Comparison of ENCODE assay signal across 8 cellular contexts in the genomic region with DNA sequence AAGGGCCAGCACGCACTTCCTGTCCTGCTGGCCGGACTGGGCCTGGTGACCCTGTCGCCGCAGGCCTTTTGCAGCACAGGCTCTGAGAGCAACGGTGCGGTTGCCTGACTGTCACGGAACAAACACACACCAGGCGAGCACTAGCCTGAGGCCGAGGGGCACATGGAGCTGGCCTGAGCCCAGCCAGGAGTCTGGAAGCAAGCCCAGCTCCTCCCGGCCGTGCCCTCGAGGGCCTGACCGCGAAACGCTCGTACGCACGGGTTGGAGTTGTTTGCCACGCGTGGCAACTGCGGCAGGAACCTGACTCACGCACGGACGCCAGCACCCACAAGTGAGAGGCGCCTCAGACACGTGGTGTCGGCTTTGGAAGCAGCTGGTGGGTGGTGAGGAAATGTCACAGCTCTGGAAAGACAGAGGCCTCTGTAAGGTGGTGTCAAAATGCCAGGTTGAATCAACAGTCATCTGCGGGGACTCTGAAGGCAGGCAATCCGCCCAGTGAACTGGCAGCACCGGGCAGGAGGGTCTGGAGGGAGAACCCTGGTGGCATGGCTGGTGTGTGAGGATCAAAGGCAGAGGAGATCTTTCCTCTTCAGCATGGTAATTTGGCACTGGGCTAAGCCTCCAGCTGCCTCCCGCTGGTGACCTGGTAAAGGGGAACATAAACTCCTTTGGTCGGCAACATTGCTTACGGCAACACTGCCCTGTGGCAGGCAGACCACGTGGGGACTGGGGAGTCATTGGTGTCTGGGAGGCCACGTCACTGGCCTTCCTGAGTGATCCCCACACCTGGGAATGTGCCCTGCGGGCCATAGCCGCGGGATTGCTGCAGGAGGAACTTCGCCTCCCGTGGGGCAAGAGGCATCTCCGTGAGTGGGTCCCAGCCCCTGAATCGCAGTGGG. TPM values are rescaled to one million over a fixed set of nuclear protein-coding genes. Genes with fewer than 3 reads are reported as not detected.
DNase-seq lines count a peak whose midpoint lies in the region; ATAC-seq, FAIRE-seq and TF ChIP-seq lines count a peak whose summit lies in the region.

No MANE protein-coding gene starts in this region.

- ATAC-seq in left cardiac atrium (no peak), GM21367 (IDR thresholded peaks at IDR 0.05; ENCODE audit: unreplicated experiment) (no peak), GM23338 (no peak)

- H3K79me2 ChIP-seq in GM23338 (replicated peaks; ENCODE audit: insufficient read depth), result no peaks in the 10 kb centered on the region

- H3K36me3 Mint-ChIP-seq in nephron progenitor cell (ENCODE audit: low read depth), result no peaks in the 10 kb centered on the region
- no peaks in the 10 kb centered on the region for H3K36me3 Mint-ChIP-seq in GM23338 (ENCODE audit: low read depth)

- H3K9me3 Mint-ChIP-seq in nephron progenitor cell, result peaks cover 11% of the 10 kb centered on the region
- no peaks in the 10 kb centered on the region for H3K9me3 Mint-ChIP-seq in GM23338

- TF ChIP-seq CTCF in kidney (IDR thresholded peaks at IDR 0.05; ENCODE audit: borderline replicate concordance, extremely low read depth, insufficient read depth) (no peak), nephron progenitor cell (IDR thresholded peaks at IDR 0.05) (no peak), GM23338 (conservative IDR thresholded peaks at IDR 0.05; ENCODE audit: low read depth in 2 of 2) (no peak)

- H3K4me1 Mint-ChIP-seq in nephron progenitor cell (peaks cover 5% of the 10 kb centered on the region), GM23338 (no peaks in the 10 kb centered on the region)

- H3K9me3 ChIP-seq in kidney (ENCODE audit: control insufficient read depth in 1 of 2, low read length in 2 of 2), result no peaks in the 10 kb centered on the region

- no peaks in the 10 kb centered on the region for H3K9me2 ChIP-seq in GM23338 (ENCODE audit: insufficient read depth)

- intact Hi-C loops in cardiac septum (cut with DNase I) (no loop called here), left cardiac atrium (cut with DNase I) (no loop called here), kidney (cut with DNase I) (no loop called here)

- H3K27me3 Mint-ChIP-seq in nephron progenitor cell (ENCODE audit: low read depth, poor library complexity) (peaks cover 76% of the 10 kb centered on the region), GM23338 (ENCODE audit: insufficient read depth, low read depth, poor library complexity) (peaks cover 16% of the 10 kb centered on the region)

- peak; percentile 56 for DNase-seq in cardiac septum (ENCODE audit: low spot score)
- no peak for DNase-seq in left cardiac atrium
- DNase-seq in activated CD4-positive, alpha-beta T cell treated with anti-CD3 and anti-CD28 coated beads, Interleukin-2, amount 50 U/mL, for 48 hours, result peak; percentile 56 to 64
- DNase-seq in kidney, result peak; percentile 87
- peak; percentile 37 for DNase-seq in ureter (ENCODE audit: low spot score)
- DNase-seq in nephron progenitor cell, result no peak
- no peak for DNase-seq in GM23338 (ENCODE audit: low spot score)

- H3K27ac ChIP-seq in kidney (ENCODE audit: low read depth in 2 of 2, low read length in 2 of 2), result no peak overlapping the region
- no peak overlapping the region for H3K27ac ChIP-seq in GM23338 (ENCODE audit: low read depth)

- no peak overlapping the region for H3K9ac ChIP-seq in kidney (ENCODE audit: low read length in 2 of 2)

- no peak overlapping the region for H3K4me3 Mint-ChIP-seq in nephron progenitor cell
- no peak overlapping the region; the same call in 2 of the 3 replicates for H3K4me3 Mint-ChIP-seq in GM23338

- no peak overlapping the region for H2AFZ ChIP-seq in GM23338

- peaks cover 17% of the 10 kb centered on the region; the same call in 1 of the 2 replicates for H3K27me3 ChIP-seq in GM23338 (ENCODE audit: insufficient read depth)

- H3K36me3 ChIP-seq in kidney (ENCODE audit: control insufficient read depth in 1 of 2, insufficient read depth in 2 of 2, low read length in 2 of 2), result no peaks in the 10 kb centered on the region
- no peaks in the 10 kb centered on the region for H3K36me3 ChIP-seq in GM23338 (ENCODE audit: insufficient read depth)

- no peaks in the 10 kb centered on the region for H4K20me1 ChIP-seq in GM23338 (replicated peaks; ENCODE audit: insufficient read depth)

- H3K4me2 ChIP-seq in GM23338, result no peak overlapping the region

- H3K4me3 ChIP-seq in kidney (ENCODE audit: low read length in 2 of 2) (no peak overlapping the region), GM23338 (no peak overlapping the region)

- no peak overlapping the region for H3K27ac Mint-ChIP-seq in nephron progenitor cell
- H3K27ac Mint-ChIP-seq in GM23338, result no peak overlapping the region

- FAIRE-seq in kidney (lab: Jason Lieb, UNC), result no peak

- H3F3A ChIP-seq in GM23338 (replicated peaks; ENCODE audit: low read depth), result no peaks in the 10 kb centered on the region

- H3K4me1 ChIP-seq in kidney (ENCODE audit: control insufficient read depth in 1 of 2, insufficient read depth in 1 of 2, low read depth in 1 of 2, low read length in 2 of 2) (no peaks in the 10 kb centered on the region), GM23338 (ENCODE audit: insufficient read depth) (no peaks in the 10 kb centered on the region)

TF ChIP-seq in GM23338, 12 proteins besides CTCF, POLR2A, EP300 and RAD21 (continues in another document):
- TF ChIP-seq, protein P1, sequence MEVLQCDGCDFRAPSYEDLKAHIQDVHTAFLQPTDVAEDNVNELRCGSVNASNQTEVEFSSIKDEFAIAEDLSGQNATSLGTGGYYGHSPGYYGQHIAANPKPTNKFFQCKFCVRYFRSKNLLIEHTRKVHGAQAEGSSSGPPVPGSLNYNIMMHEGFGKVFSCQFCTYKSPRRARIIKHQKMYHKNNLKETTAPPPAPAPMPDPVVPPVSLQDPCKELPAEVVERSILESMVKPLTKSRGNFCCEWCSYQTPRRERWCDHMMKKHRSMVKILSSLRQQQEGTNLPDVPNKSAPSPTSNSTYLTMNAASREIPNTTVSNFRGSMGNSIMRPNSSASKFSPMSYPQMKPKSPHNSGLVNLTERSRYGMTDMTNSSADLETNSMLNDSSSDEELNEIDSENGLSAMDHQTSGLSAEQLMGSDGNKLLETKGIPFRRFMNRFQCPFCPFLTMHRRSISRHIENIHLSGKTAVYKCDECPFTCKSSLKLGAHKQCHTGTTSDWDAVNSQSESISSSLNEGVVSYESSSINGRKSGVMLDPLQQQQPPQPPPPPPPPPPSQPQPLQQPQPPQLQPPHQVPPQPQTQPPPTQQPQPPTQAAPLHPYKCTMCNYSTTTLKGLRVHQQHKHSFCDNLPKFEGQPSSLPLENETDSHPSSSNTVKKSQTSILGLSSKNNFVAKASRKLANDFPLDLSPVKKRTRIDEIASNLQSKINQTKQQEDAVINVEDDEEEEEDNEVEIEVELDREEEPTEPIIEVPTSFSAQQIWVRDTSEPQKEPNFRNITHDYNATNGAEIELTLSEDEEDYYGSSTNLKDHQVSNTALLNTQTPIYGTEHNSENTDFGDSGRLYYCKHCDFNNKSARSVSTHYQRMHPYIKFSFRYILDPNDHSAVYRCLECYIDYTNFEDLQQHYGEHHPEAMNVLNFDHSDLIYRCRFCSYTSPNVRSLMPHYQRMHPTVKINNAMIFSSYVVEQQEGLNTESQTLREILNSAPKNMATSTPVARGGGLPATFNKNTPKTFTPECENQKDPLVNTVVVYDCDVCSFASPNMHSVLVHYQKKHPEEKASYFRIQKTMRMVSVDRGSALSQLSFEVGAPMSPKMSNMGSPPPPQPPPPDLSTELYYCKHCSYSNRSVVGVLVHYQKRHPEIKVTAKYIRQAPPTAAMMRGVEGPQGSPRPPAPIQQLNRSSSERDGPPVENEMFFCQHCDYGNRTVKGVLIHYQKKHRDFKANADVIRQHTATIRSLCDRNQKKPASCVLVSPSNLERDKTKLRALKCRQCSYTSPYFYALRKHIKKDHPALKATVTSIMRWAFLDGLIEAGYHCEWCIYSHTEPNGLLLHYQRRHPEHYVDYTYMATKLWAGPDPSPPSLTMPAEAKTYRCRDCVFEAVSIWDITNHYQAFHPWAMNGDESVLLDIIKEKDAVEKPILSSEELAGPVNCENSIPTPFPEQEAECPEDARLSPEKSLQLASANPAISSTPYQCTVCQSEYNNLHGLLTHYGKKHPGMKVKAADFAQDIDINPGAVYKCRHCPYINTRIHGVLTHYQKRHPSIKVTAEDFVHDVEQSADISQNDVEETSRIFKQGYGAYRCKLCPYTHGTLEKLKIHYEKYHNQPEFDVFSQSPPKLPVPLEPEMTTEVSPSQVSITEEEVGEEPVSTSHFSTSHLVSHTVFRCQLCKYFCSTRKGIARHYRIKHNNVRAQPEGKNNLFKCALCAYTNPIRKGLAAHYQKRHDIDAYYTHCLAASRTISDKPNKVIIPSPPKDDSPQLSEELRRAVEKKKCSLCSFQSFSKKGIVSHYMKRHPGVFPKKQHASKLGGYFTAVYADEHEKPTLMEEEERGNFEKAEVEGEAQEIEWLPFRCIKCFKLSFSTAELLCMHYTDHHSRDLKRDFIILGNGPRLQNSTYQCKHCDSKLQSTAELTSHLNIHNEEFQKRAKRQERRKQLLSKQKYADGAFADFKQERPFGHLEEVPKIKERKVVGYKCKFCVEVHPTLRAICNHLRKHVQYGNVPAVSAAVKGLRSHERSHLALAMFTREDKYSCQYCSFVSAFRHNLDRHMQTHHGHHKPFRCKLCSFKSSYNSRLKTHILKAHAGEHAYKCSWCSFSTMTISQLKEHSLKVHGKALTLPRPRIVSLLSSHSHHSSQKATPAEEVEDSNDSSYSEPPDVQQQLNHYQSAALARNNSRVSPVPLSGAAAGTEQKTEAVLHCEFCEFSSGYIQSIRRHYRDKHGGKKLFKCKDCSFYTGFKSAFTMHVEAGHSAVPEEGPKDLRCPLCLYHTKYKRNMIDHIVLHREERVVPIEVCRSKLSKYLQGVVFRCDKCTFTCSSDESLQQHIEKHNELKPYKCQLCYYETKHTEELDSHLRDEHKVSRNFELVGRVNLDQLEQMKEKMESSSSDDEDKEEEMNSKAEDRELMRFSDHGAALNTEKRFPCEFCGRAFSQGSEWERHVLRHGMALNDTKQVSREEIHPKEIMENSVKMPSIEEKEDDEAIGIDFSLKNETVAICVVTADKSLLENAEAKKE (CRISPR knock-in tag; IDR thresholded peaks at IDR 0.05), result no peak

RNA-seq across cellular contexts. Expression of a gene that starts 15.3 kb away (rescaled TPM):
- total RNA-seq in cardiac septum, result not detected
- total RNA-seq in left cardiac atrium, result not detected
- 0.16 TPM for total RNA-seq in kidney
- polyA plus RNA-seq in kidney (ENCODE audit: insufficient read depth, low read depth, low replicate concordance), result not detected
- total RNA-seq in ureter, result not detected
- total RNA-seq in GM23338 (2014; rRNA removed; shearing (Covaris generic)), result 0.31 TPM in 1 of 2 replicates, not detected in the other
- polyA plus RNA-seq in GM23338 (2016; fragmentation: Nextera tagmentation; extraction: Ambion mirVana), result not detected in 2 replicates

RNA-seq across cellular contexts. Expression of a gene that starts 30.2 kb away (rescaled TPM):
- total RNA-seq in cardiac septum (not detected), left cardiac atrium (not detected), kidney (not detected), ureter (not detected)
- polyA plus RNA-seq in kidney (ENCODE audit: insufficient read depth, low read depth, low replicate concordance) (not detected), GM23338 (2016; fragmentation: Nextera tagmentation; extraction: Ambion mirVana) (not detected in 2 replicates)
- total RNA-seq in GM23338 (2014; rRNA removed; shearing (Covaris generic)), result not detected in 2 replicates

RNA-seq across cellular contexts. Expression of a gene that starts 57.3 kb away (rescaled TPM):
- total RNA-seq in cardiac septum (0.13 TPM), left cardiac atrium (under 1 TPM; 0.29 to 0.41 TPM), kidney (0.28 TPM), ureter (0.34 TPM)
- polyA plus RNA-seq in kidney (ENCODE audit: insufficient read depth, low read depth, low replicate concordance) (not detected), GM23338 (2016; fragmentation: Nextera tagmentation; extraction: Ambion mirVana) (not detected in 2 replicates)
- not detected in 2 replicates for total RNA-seq in GM23338 (2014; rRNA removed; shearing (Covaris generic))

Comparison
In these comparisons a context has a peak if more than half of its experiments do, and no peak if none do; other contexts are left out.
1. DNase-seq: peak in cardiac septum (single experiment), activated CD4-positive, alpha-beta T cell treated with anti-CD3 and anti-CD28 coated beads, Interleukin-2, amount 50 U/mL, for 48 hours (2 of 2), kidney (single experiment) and ureter (single experiment); none in left cardiac atrium (single experiment), nephron progenitor cell (single experiment) and GM23338 (single experiment).